ENCODE assay signal across 12 cellular contexts in the genomic region with DNA sequence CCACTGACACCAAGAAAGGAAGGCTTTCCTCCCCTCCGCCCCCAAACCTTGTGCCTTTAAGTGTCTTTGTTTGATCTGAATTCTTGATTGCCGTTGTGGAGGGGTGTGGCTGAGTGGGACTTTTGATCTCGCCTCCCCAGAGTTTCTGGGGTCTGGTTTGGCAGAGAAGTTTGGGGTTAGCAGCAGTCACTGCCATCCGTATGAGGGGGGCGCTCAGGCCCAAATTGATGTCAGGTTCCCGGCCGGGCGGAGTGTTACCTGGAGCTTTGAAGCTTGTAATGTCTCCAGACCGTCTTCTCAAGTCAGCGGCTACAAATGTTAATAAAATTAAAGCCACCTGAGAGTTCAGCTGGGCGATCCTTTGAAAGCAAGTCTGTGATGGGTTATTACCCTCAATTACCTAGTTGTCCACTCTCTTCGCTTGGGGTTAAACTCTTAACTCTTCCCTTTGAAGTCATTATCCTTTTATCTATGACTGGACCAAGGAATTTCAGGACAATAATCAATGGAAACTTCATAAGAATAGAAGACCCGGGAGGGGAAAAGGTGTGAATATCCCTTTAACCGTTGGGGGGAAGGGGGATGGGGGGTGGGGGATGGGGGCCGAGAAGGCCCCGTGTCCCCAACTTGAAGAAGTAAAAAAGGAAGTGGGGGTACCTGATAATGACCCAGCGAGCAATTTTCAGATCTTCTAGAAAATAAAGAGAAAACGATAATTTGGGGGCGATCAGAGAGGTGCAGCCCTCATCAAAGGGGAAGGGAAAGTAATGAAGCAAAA. TPM values are rescaled to one million over a fixed set of nuclear protein-coding genes. Genes with fewer than 3 reads are reported as not detected.
DNase-seq lines count a peak whose midpoint lies in the region; ATAC-seq and TF ChIP-seq lines count a peak whose summit lies in the region.
"Had no signal": no experiment of that assay in that cellular context is flagged by ENCODE, and none has a peak within 500 bp of the region (broad histone marks: within the 10 kb centered on the region; RNA-seq: fewer than 3 reads in every experiment).

No MANE protein-coding gene starts in this region.

- H3K4me3 Mint-ChIP-seq in activated T-helper 1 cell treated with anti-CD3 and anti-CD28 coated beads, Interleukin-12 subunit alpha, Interleukin-12 subunit beta, Interleukin-2, Interleukin-4 antibody, amounts not matched to agents 30 ng/mL and 10 ng/mL and 1 ng/mL, durations not matched to agents 14 hours and 24 hours and 36 hours: peak overlapping the region; percentile 12

- no peak for DNase-seq in AG04449 (ENCODE audit: low read depth, low spot score)
- DNase-seq in activated T-helper 1 cell treated with anti-CD3 and anti-CD28 coated beads, Interleukin-12 subunit alpha, Interleukin-12 subunit beta, Interleukin-2, Interleukin-4 antibody, amounts not matched to agents 30 ng/mL and 10 ng/mL and 1 ng/mL, durations not matched to agents 14 hours and 24 hours and 36 hours (ENCODE audit: low spot score): no peak
- peak; percentile 39 for DNase-seq in iPS-NIHi11 (ENCODE audit: low spot score)
- no peak for DNase-seq in HCEC 1CT
- no peak for DNase-seq in stimulated activated CD4-positive, alpha-beta T cell treated with anti-CD3 and anti-CD28 coated beads, Interleukin-4, amount 100 ng/mL, for 1 hour
- DNase-seq: adrenal gland; BE2C; NCI-H446; stimulated activated CD4-positive, alpha-beta T cell treated with anti-CD3 and anti-CD28 coated beads, Interleukin-2, amount 100 ng/mL, for 24 hours had no signal

- H3K36me3 Mint-ChIP-seq in activated T-helper 1 cell treated with anti-CD3 and anti-CD28 coated beads, Interleukin-12 subunit alpha, Interleukin-12 subunit beta, Interleukin-2, Interleukin-4 antibody, amounts not matched to agents 30 ng/mL and 10 ng/mL and 1 ng/mL, durations not matched to agents 14 hours and 24 hours and 36 hours (ENCODE audit: low read depth): no peaks in the 10 kb centered on the region

- H3K9ac ChIP-seq in ES-I3 (ENCODE audit: low read depth, low read length): peak overlapping the region; percentile 51; the same call in 1 of the 2 replicates

- POLR2A ChIA-PET in AG04449 (lab: Yijun Ruan, JAX): no interaction called here

- intact Hi-C loops in activated T-helper 1 cell treated with anti-CD3 and anti-CD28 coated beads, Interleukin-12 subunit alpha, Interleukin-12 subunit beta, Interleukin-2, Interleukin-4 antibody, amounts not matched to agents 30 ng/mL and 10 ng/mL and 1 ng/mL, durations not matched to agents 14 hours and 24 hours and 36 hours (cut with micrococcal nuclease): no loop called here

- H3K4me3 ChIP-seq in AG04449 (ENCODE audit: low read depth, low read length): 0 out of 2 replicates have a peak overlapping the region, but pooled peaks have one; percentile 43
- H3K4me3 ChIP-seq: adrenal gland had no signal

- no peak overlapping the region for H3K27ac Mint-ChIP-seq in activated T-helper 1 cell treated with anti-CD3 and anti-CD28 coated beads, Interleukin-12 subunit alpha, Interleukin-12 subunit beta, Interleukin-2, Interleukin-4 antibody, amounts not matched to agents 30 ng/mL and 10 ng/mL and 1 ng/mL, durations not matched to agents 14 hours and 24 hours and 36 hours

- H3K27me3 Mint-ChIP-seq in activated T-helper 1 cell treated with anti-CD3 and anti-CD28 coated beads, Interleukin-12 subunit alpha, Interleukin-12 subunit beta, Interleukin-2, Interleukin-4 antibody, amounts not matched to agents 30 ng/mL and 10 ng/mL and 1 ng/mL, durations not matched to agents 14 hours and 24 hours and 36 hours (ENCODE audit: insufficient read depth): peaks cover 1% of the 10 kb centered on the region

- CTCF ChIA-PET in AG04449 (lab: Yijun Ruan, JAX): interaction anchor here (1.3 kb wide), 1 partner anchor 25 kb away, joined by 3 read pairs; no protein-coding TSS in a partner anchor

- peaks cover 33% of the 10 kb centered on the region for H3K4me1 ChIP-seq in ES-I3 (ENCODE audit: insufficient read depth, low read length)
- H3K4me1 ChIP-seq: BE2C had no signal

- H3K4me1 Mint-ChIP-seq in activated T-helper 1 cell treated with anti-CD3 and anti-CD28 coated beads, Interleukin-12 subunit alpha, Interleukin-12 subunit beta, Interleukin-2, Interleukin-4 antibody, amounts not matched to agents 30 ng/mL and 10 ng/mL and 1 ng/mL, durations not matched to agents 14 hours and 24 hours and 36 hours (ENCODE audit: low read depth): peaks cover 14% of the 10 kb centered on the region

- H3K9me3 Mint-ChIP-seq in activated T-helper 1 cell treated with anti-CD3 and anti-CD28 coated beads, Interleukin-12 subunit alpha, Interleukin-12 subunit beta, Interleukin-2, Interleukin-4 antibody, amounts not matched to agents 30 ng/mL and 10 ng/mL and 1 ng/mL, durations not matched to agents 14 hours and 24 hours and 36 hours: no peaks in the 10 kb centered on the region

- no peaks in the 10 kb centered on the region for H3K36me3 ChIP-seq in ES-I3 (ENCODE audit: insufficient read depth, low read length)
- H3K36me3 ChIP-seq: adrenal gland, BE2C had no signal

- no peak for TF ChIP-seq CTCF in AG04449 (IDR thresholded peaks at IDR 0.05; ENCODE audit: insufficient read depth, low read length, missing control alignments)

- ATAC-seq in GM21447 (IDR thresholded peaks at IDR 0.05; ENCODE audit: unreplicated experiment) (no peak), GM18870 (IDR thresholded peaks at IDR 0.05; ENCODE audit: unreplicated experiment) (no peak)

- H3K9me3 ChIP-seq in ES-I3 (ENCODE audit: control insufficient read depth, insufficient read depth, low read length): no peaks in the 10 kb centered on the region
- H3K9me3 ChIP-seq: adrenal gland, BE2C had no signal

RNA-seq across cellular contexts. Expression of a gene that starts 31.8 kb away (rescaled TPM):
- 4.9 and 5.6 TPM in 2 replicates for total RNA-seq in activated T-helper 1 cell treated with anti-CD3 and anti-CD28 coated beads, Interleukin-12 subunit alpha, Interleukin-12 subunit beta, Interleukin-2, Interleukin-4 antibody, amounts not matched to agents 30 ng/mL and 10 ng/mL and 1 ng/mL, durations not matched to agents 14 hours and 24 hours and 36 hours
